1 cellular context compared by ENCODE assay signal in the genomic region with DNA sequence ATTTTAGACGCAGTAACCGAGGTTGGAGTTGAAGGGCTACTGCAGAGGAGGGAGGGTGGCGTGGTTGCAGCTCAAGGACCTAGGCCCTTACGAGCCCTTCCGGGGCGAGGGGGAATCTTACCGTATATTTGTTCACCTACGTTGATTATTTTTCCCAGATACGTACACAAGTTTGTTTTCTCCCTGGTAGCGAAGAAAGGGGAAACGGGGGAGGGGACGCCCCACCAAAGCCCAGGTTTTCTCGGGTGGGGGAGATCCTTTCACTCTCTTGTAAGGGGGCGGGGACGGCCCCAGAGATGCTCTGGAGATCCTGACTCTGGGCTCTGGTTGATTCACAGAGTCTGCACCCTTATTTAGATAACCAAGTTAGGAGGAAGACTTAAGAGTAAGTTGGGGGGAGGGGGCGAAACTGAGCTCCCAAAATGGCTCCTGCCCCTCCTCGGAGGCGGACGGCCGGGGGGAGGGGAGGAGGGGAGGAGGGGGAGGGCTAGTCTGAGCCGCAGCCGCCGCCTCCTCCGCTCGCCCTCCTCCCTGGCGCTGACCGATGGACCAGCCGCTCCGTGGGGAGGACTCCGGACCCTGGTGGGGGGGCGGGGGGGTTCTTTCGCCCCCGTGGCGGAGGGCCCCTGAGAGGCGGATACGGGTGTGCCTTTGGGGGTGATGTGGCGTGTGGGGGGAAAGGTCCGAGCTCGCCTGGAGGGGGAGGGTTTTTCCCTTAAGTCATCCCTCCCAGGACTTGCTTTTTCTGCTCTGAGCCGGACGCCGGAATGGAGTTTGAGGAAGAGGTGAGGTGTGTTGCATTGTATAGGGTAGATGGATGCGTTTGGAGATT.
TF ChIP-seq lines count a peak whose summit lies in the region.

No MANE protein-coding gene starts in this region.

TF ChIP-seq in HepG2, 621 proteins besides CTCF, POLR2A, EP300 and RAD21 (continued from another document):
- TF ChIP-seq, protein P1, sequence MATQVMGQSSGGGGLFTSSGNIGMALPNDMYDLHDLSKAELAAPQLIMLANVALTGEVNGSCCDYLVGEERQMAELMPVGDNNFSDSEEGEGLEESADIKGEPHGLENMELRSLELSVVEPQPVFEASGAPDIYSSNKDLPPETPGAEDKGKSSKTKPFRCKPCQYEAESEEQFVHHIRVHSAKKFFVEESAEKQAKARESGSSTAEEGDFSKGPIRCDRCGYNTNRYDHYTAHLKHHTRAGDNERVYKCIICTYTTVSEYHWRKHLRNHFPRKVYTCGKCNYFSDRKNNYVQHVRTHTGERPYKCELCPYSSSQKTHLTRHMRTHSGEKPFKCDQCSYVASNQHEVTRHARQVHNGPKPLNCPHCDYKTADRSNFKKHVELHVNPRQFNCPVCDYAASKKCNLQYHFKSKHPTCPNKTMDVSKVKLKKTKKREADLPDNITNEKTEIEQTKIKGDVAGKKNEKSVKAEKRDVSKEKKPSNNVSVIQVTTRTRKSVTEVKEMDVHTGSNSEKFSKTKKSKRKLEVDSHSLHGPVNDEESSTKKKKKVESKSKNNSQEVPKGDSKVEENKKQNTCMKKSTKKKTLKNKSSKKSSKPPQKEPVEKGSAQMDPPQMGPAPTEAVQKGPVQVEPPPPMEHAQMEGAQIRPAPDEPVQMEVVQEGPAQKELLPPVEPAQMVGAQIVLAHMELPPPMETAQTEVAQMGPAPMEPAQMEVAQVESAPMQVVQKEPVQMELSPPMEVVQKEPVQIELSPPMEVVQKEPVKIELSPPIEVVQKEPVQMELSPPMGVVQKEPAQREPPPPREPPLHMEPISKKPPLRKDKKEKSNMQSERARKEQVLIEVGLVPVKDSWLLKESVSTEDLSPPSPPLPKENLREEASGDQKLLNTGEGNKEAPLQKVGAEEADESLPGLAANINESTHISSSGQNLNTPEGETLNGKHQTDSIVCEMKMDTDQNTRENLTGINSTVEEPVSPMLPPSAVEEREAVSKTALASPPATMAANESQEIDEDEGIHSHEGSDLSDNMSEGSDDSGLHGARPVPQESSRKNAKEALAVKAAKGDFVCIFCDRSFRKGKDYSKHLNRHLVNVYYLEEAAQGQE (IDR thresholded peaks at IDR 0.05; ENCODE audit: borderline replicate concordance in 1 of 2, low read depth in 1 of 2, low read length in 2 of 2), result 0 out of 4 replicates have a peak, but pooled peaks of 1 of the 2 experiments have one; percentile 8
TF ChIP-seq in HepG2: peak in this region for 124.
